20 cellular contexts compared by ENCODE assay signal in the genomic region with DNA sequence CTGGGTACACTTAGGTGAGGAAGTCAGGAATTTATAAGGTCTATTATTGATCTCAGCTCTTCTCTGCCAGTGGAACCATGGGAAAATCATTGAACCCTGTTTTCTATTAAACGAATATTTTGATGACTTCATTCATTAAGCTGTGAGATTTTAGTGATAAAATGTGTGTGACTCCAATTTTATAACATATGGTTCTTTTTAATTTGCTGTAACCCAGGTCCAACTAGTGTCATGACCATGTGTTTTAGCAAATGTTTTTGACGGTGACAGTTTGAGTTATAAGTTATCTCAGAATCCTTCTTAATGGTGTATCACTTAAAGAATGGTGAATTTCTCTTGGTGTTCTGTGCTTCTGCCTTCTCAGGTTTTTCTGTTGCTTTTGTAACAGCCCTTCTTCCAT. TPM values are rescaled to one million over a fixed set of nuclear protein-coding genes. Genes with fewer than 3 reads are reported as not detected.
DNase-seq lines count a peak whose midpoint lies in the region; FAIRE-seq and TF ChIP-seq lines count a peak whose summit lies in the region.
"Had no signal": no experiment of that assay in that cellular context is flagged by ENCODE, and none has a peak within 500 bp of the region (broad histone marks: within the 10 kb centered on the region; RNA-seq: fewer than 3 reads in every experiment).

No MANE protein-coding gene starts in this region.

- no peaks in the 10 kb centered on the region for H3K9me2 ChIP-seq in OCI-LY7 (ENCODE audit: insufficient read depth, low read length)

- H3K9me3 ChIP-seq in OCI-LY7 (ENCODE audit: low read length) (no peaks in the 10 kb centered on the region), fibroblast of lung (ENCODE audit: control insufficient read depth, insufficient read depth, low read depth, low read length) (no peaks in the 10 kb centered on the region), skeletal muscle satellite cell (replicated peaks; ENCODE audit: low read length) (no peaks in the 10 kb centered on the region)

- CTCF ChIA-PET in OCI-LY7 (lab: Charles Lee; ENCODE audit: unreplicated experiment), result no interaction called here

- POLR2A ChIA-PET in OCI-LY7 (lab: Charles Lee), result no interaction called here

- H3K4me2 ChIP-seq in OCI-LY7 (ENCODE audit: low read length) (no peak overlapping the region), fibroblast of lung (ENCODE audit: extremely low read depth, insufficient read depth, low read length) (peak overlapping the region; percentile 59), skeletal muscle satellite cell (ENCODE audit: low read length) (peak overlapping the region; percentile 73)

- H2AFZ ChIP-seq in OCI-LY7 (ENCODE audit: low read length) (no peak overlapping the region), fibroblast of lung (ENCODE audit: low read length) (no peak overlapping the region)

- H3K9ac ChIP-seq in fibroblast of lung (ENCODE audit: insufficient read depth, low read length) (no peak overlapping the region), skeletal muscle satellite cell (ENCODE audit: low read depth, low read length) (no peak overlapping the region)

- H3K36me3 ChIP-seq in OCI-LY7 (ENCODE audit: insufficient read depth, low read length), result no peaks in the 10 kb centered on the region
- no peaks in the 10 kb centered on the region for H3K36me3 ChIP-seq in fibroblast of lung (ENCODE audit: control insufficient read depth, insufficient read depth, low read length)
- peaks cover 8% of the 10 kb centered on the region for H3K36me3 ChIP-seq in skeletal muscle satellite cell (ENCODE audit: insufficient read depth, low read length)

- H3K4me1 ChIP-seq in OCI-LY7 (ENCODE audit: insufficient read depth, low read length, poor library complexity, severe bottlenecking), result peaks cover 15% of the 10 kb centered on the region
- peaks cover 14% of the 10 kb centered on the region for H3K4me1 ChIP-seq in fibroblast of lung (ENCODE audit: control insufficient read depth, extremely low read depth, insufficient read depth, low read length)
- H3K4me1 ChIP-seq in skeletal muscle satellite cell (ENCODE audit: control insufficient read depth, insufficient read depth, low read length), result peaks cover 62% of the 10 kb centered on the region

- H3K4me3 ChIP-seq in OCI-LY7 (ENCODE audit: low read depth, low read length, poor library complexity, severe bottlenecking), result no peak overlapping the region
- peak overlapping the region in 2 of 4 experiments; percentile 24 to 93 for H3K4me3 ChIP-seq in fibroblast of lung (replicated peaks in 1 of 4; ENCODE audit: control extremely low read depth in 1 of 4, insufficient read depth in 1 of 4, low read depth in 3 of 4, low read length in 4 of 4)
- H3K4me3 ChIP-seq in skeletal muscle satellite cell (ENCODE audit: low read length), result peak overlapping the region; percentile 98

- FAIRE-seq in GM19239 (lab: Jason Lieb, UNC), result peak; percentile 71
- FAIRE-seq: D721Med, G401.6, GM12892, RCC 7860 had no signal

- no peak for TF ChIP-seq CTCF in OCI-LY7 (conservative IDR thresholded peaks at IDR 0.05; ENCODE audit: low read length)
- no peak for TF ChIP-seq CTCF in fibroblast of lung (conservative IDR thresholded peaks at IDR 0.05 in 1 of 2, IDR thresholded peaks at IDR 0.05 in 1 of 2; ENCODE audit: low read depth in 1 of 2, low read length in 2 of 2)

- H3K79me2 ChIP-seq in OCI-LY7 (ENCODE audit: insufficient read depth, low read depth, low read length), result peaks cover 59% of the 10 kb centered on the region
- H3K79me2 ChIP-seq in fibroblast of lung (ENCODE audit: control insufficient read depth, insufficient read depth, low read length), result peaks cover 85% of the 10 kb centered on the region

- DNase-seq in GM19239 (ENCODE audit: insufficient read length, low spot score) (no peak), OCI-LY7 (ENCODE audit: low spot score) (no peak), fibroblast of lung (ENCODE audit: low read depth in 2 of 2) (no peak), NCI-H2081 treated with DMSO at 0.1 percent for 48 hours (lab: John Stamatoyannopoulos, UW) (no peak), NCI-H82 (lab: John Stamatoyannopoulos, UW) (no peak), NCI-H524 (lab: John Stamatoyannopoulos, UW) (no peak)
- DNase-seq: CD4-positive, CD25-positive, alpha-beta regulatory T cell; DMS79 treated with DMSO at 0.1 percent for 48 hours; GOT3; KBM-7; NCI-H1092; NCI-H1694; NCI-H774; SHP77 treated with DMSO at 0.1 percent for 48 hours; SW 1271 had no signal

- H3K27ac ChIP-seq in OCI-LY7 (ENCODE audit: low read depth, low read length, poor library complexity, severe bottlenecking), result no peak overlapping the region
- H3K27ac ChIP-seq in fibroblast of lung (ENCODE audit: insufficient read depth, low read length), result no peak overlapping the region

- intact Hi-C loops in OCI-LY7 (cut with micrococcal nuclease; ENCODE audit: unreplicated experiment), result no loop called here

- peaks cover 24% of the 10 kb centered on the region for H4K20me1 ChIP-seq in OCI-LY7 (ENCODE audit: insufficient read depth, low read length)
- peaks cover 4% of the 10 kb centered on the region for H4K20me1 ChIP-seq in fibroblast of lung (ENCODE audit: control insufficient read depth, extremely low read depth, insufficient read depth, low read length)

- BruUV-seq in OCI-LY7 (replicated peaks; lab: Mats Ljungman, UMichigan), result TSS peak; percentile 10

- H3K27me3 ChIP-seq in fibroblast of lung (ENCODE audit: control insufficient read depth, insufficient read depth, low read length) (no peaks in the 10 kb centered on the region), skeletal muscle satellite cell (ENCODE audit: control insufficient read depth, insufficient read depth, low read length) (no peaks in the 10 kb centered on the region)

RNA-seq across cellular contexts. Expression of a gene that starts 3.4 kb away (rescaled TPM):
- 9.5 and 9.9 TPM in 2 replicates for total RNA-seq in OCI-LY7 (2014; rRNA removed; shearing (Covaris generic))
- 7.7 and 8.1 TPM in 2 replicates for total RNA-seq in OCI-LY7 (2022)
- 105 and 111 TPM in 2 replicates for total RNA-seq in fibroblast of lung
- polyA plus RNA-seq in fibroblast of lung, result 55.0 and 95.2 TPM in 2 replicates
- polyA plus RNA-seq in fibroblast of lung (2012), result 37.7 and 63.9 TPM in 2 replicates
- polyA minus RNA-seq in fibroblast of lung (ENCODE audit: low replicate concordance), result 37.6 and 65.7 TPM in 2 replicates
- 43.6 and 52.2 TPM in 2 replicates for total RNA-seq in skeletal muscle satellite cell (2012; rRNA removed)
